8 cellular contexts compared by ENCODE assay signal in the genomic region with DNA sequence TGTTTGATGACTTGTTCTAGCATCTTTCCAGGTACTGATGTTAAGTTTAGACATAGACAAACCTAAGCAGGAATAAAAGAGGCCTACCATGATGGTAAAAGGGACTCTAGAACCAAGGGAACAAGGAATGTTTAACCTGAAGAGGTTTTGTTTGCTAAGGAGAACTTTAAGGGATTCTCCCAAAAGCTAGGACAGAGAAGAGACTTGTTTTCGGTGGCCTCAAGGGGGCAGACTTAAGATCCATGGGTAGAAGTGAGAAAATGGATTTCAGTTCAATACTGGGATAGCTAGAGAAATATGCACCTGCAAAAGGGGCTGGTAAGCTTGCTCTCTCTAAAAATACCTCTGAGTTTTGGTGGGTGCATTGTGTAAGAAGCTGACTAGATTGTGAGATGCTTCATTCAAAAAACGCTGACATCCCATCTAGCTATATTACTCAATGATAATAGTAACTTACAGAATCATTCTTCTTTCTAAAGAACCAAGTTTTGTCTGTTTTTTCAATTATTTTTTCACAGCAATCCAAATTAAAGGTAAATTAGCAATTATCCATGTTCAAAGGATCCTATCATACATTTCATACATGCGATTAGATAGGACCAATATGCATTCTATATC. TPM values are rescaled to one million over a fixed set of nuclear protein-coding genes. Genes with fewer than 3 reads are reported as not detected.
A peak's percentile ranks its signal among the peaks of the same experiment; 100 is the strongest.
DNase-seq lines count a peak whose midpoint lies in the region; ATAC-seq and TF ChIP-seq lines count a peak whose summit lies in the region.

No MANE protein-coding gene starts in this region.

- TF ChIP-seq CTCF in HL-60 (IDR thresholded peaks at IDR 0.05; ENCODE audit: insufficient read depth, low read length), result peak; percentile 6
- peak; percentile 65 for TF ChIP-seq CTCF in activated CD8-positive, alpha-beta T cell treated with anti-CD3 and anti-CD28 coated beads for 36 hours (IDR thresholded peaks at IDR 0.05)

- intact Hi-C loops in activated CD8-positive, alpha-beta T cell treated with anti-CD3 and anti-CD28 coated beads for 36 hours (cut with micrococcal nuclease), result loop anchor here (5.0 to 10.0 kb wide), 2 partner anchors 136 to 214 kb away; no protein-coding TSS in a partner anchor

- peaks cover 40% of the 10 kb centered on the region for H3K27me3 Mint-ChIP-seq in activated CD4-positive, alpha-beta T cell treated with anti-CD3 and anti-CD28 coated beads, Interleukin-2, amount 10 ng/mL, durations not matched to agents 7 days and 5 days
- peaks cover 7% of the 10 kb centered on the region for H3K27me3 Mint-ChIP-seq in activated CD8-positive, alpha-beta T cell treated with anti-CD3 and anti-CD28 coated beads for 36 hours

- H3K27me3 ChIP-seq in HL-60 (ENCODE audit: insufficient read depth, poor library complexity, severe bottlenecking), result no peaks in the 10 kb centered on the region

- peak; percentile 53 for ATAC-seq in activated CD8-positive, alpha-beta T cell treated with anti-CD3 and anti-CD28 coated beads for 36 hours
- peak; percentile 73 for ATAC-seq in left lobe of liver
- no peak for ATAC-seq in GM19035 (IDR thresholded peaks at IDR 0.05; ENCODE audit: unreplicated experiment)
- ATAC-seq in HG02763 (IDR thresholded peaks at IDR 0.05; ENCODE audit: unreplicated experiment), result no peak

- no peak overlapping the region for H3K4me3 Mint-ChIP-seq in activated CD4-positive, alpha-beta T cell treated with anti-CD3 and anti-CD28 coated beads, Interleukin-2, amount 10 ng/mL, durations not matched to agents 7 days and 5 days
- H3K4me3 Mint-ChIP-seq in activated CD8-positive, alpha-beta T cell treated with anti-CD3 and anti-CD28 coated beads for 36 hours, result no peak overlapping the region

- peak; percentile 44 for DNase-seq in activated CD4-positive, alpha-beta T cell treated with anti-CD3 and anti-CD28 coated beads, Interleukin-2, amount 10 ng/mL, durations not matched to agents 7 days and 5 days
- DNase-seq in activated CD4-positive, alpha-beta T cell treated with anti-CD3 and anti-CD28 coated beads for 1 hour, result no peak
- DNase-seq in HL-60 (ENCODE audit: low read depth in 1 of 2, low spot score in 1 of 2) (peak in 1 of 2 experiments; percentile 35), left lobe of liver (ENCODE audit: low spot score) (no peak), DMS153 (lab: John Stamatoyannopoulos, UW) (no peak)
- DNase-seq in activated CD8-positive, alpha-beta T cell treated with anti-CD3 and anti-CD28 coated beads for 36 hours, result no peak

- no peak overlapping the region for H3K4me3 ChIP-seq in HL-60 (replicated peaks; ENCODE audit: insufficient read depth, low read length)

- no peaks in the 10 kb centered on the region for H3K9me3 Mint-ChIP-seq in activated CD4-positive, alpha-beta T cell treated with anti-CD3 and anti-CD28 coated beads, Interleukin-2, amount 10 ng/mL, durations not matched to agents 7 days and 5 days
- H3K9me3 Mint-ChIP-seq in activated CD8-positive, alpha-beta T cell treated with anti-CD3 and anti-CD28 coated beads for 36 hours, result no peaks in the 10 kb centered on the region

- peak overlapping the region; percentile 33 for H3K27ac ChIP-seq in HL-60 (replicated peaks)

- H3K27ac Mint-ChIP-seq in activated CD4-positive, alpha-beta T cell treated with anti-CD3 and anti-CD28 coated beads, Interleukin-2, amount 10 ng/mL, durations not matched to agents 7 days and 5 days, result no peak overlapping the region
- H3K27ac Mint-ChIP-seq in activated CD8-positive, alpha-beta T cell treated with anti-CD3 and anti-CD28 coated beads for 36 hours, result no peak overlapping the region

- no peaks in the 10 kb centered on the region for H3K36me3 Mint-ChIP-seq in activated CD4-positive, alpha-beta T cell treated with anti-CD3 and anti-CD28 coated beads, Interleukin-2, amount 10 ng/mL, durations not matched to agents 7 days and 5 days (ENCODE audit: low read depth)
- no peaks in the 10 kb centered on the region for H3K36me3 Mint-ChIP-seq in activated CD8-positive, alpha-beta T cell treated with anti-CD3 and anti-CD28 coated beads for 36 hours (ENCODE audit: low read depth)

- POLR2A ChIA-PET in activated CD4-positive, alpha-beta T cell treated with anti-CD3 and anti-CD28 coated beads, Interleukin-2, amount 10 ng/mL, durations not matched to agents 7 days and 5 days (lab: Charles Lee), result no interaction called here
- POLR2A ChIA-PET in activated CD8-positive, alpha-beta T cell treated with anti-CD3 and anti-CD28 coated beads for 36 hours (lab: Charles Lee), result no interaction called here

- peaks cover 11% of the 10 kb centered on the region for H3K4me1 Mint-ChIP-seq in activated CD4-positive, alpha-beta T cell treated with anti-CD3 and anti-CD28 coated beads, Interleukin-2, amount 10 ng/mL, durations not matched to agents 7 days and 5 days
- peaks cover 6% of the 10 kb centered on the region for H3K4me1 Mint-ChIP-seq in activated CD8-positive, alpha-beta T cell treated with anti-CD3 and anti-CD28 coated beads for 36 hours (ENCODE audit: low read depth)

- CTCF ChIA-PET in activated CD4-positive, alpha-beta T cell treated with anti-CD3 and anti-CD28 coated beads, Interleukin-2, amount 10 ng/mL, durations not matched to agents 7 days and 5 days (lab: Charles Lee), result interaction anchor here (0.9 to 2.2 kb wide), 4 partner anchors 9 to 15 kb away, joined by 3 to 8 read pairs (median 4); no protein-coding TSS in a partner anchor
- CTCF ChIA-PET in activated CD8-positive, alpha-beta T cell treated with anti-CD3 and anti-CD28 coated beads for 36 hours (lab: Charles Lee), result interaction anchor here (0.6 to 3.5 kb wide), 28 partner anchors 10 to 402 kb away, joined by 3 to 30 read pairs (median 4); no protein-coding TSS in a partner anchor

RNA-seq across cellular contexts. Expression of a gene that starts 5.5 kb away (rescaled TPM):
- 1 to 10 TPM; 1.3 to 1.5 TPM for total RNA-seq in activated CD4-positive, alpha-beta T cell treated with anti-CD3 and anti-CD28 coated beads, Interleukin-2, amount 10 ng/mL, durations not matched to agents 7 days and 5 days
- under 1 TPM; 0.81 to 0.98 TPM for total RNA-seq in activated CD8-positive, alpha-beta T cell treated with anti-CD3 and anti-CD28 coated beads for 36 hours
- total RNA-seq in left lobe of liver, result 1.6 TPM

Comparison
In these comparisons a context has a peak if more than half of its experiments do, and no peak if none do; other contexts are left out.
1. ATAC-seq: peak in activated CD8-positive, alpha-beta T cell treated with anti-CD3 and anti-CD28 coated beads for 36 hours (single experiment) and left lobe of liver (single experiment); none in GM19035 (single experiment) and HG02763 (single experiment).